8 cellular contexts compared by ENCODE assay signal in genomic region chr3:13896473-13897154, GRCh38. TPM values are rescaled to one million over a fixed set of nuclear protein-coding genes. Genes with fewer than 3 reads are reported as not detected.
DNase-seq lines count a peak whose midpoint lies in the region; ATAC-seq and TF ChIP-seq lines count a peak whose summit lies in the region.

No MANE protein-coding gene starts in this region.

- peaks cover 17% of the 10 kb centered on the region for H3K4me1 ChIP-seq in DND-41 (ENCODE audit: insufficient read depth, low read length)
- H3K4me1 ChIP-seq in neuronal stem cell (ENCODE audit: control insufficient read depth in 2 of 2, insufficient read depth in 1 of 2, low read depth in 1 of 2, low read length in 2 of 2) = peaks cover 4 to 9% of the 10 kb centered on the region in 2 donors

- H3K4me3 Mint-ChIP-seq in activated T-helper 1 cell treated with anti-CD3 and anti-CD28 coated beads, Interleukin-12 subunit alpha, Interleukin-12 subunit beta, Interleukin-2, Interleukin-4 antibody, amounts not matched to agents 30 ng/mL and 10 ng/mL and 1 ng/mL, durations not matched to agents 14 hours and 24 hours and 36 hours = peak overlapping the region; percentile 89

- peaks cover 12% of the 10 kb centered on the region for H3K4me1 Mint-ChIP-seq in activated T-helper 1 cell treated with anti-CD3 and anti-CD28 coated beads, Interleukin-12 subunit alpha, Interleukin-12 subunit beta, Interleukin-2, Interleukin-4 antibody, amounts not matched to agents 30 ng/mL and 10 ng/mL and 1 ng/mL, durations not matched to agents 14 hours and 24 hours and 36 hours (ENCODE audit: low read depth)

- DNase-seq in DND-41 (peak; percentile 66), NCI-H82 treated with DMSO at 0.1 percent for 48 hours (lab: John Stamatoyannopoulos, UW; ENCODE audit: unreplicated experiment) (peak; percentile 63), foreskin fibroblast (peak; percentile 37 to 72), neuronal stem cell (ENCODE audit: low spot score) (peak; percentile 64), GM19240 (ENCODE audit: insufficient read length, low spot score) (no peak)
- peak; percentile 51 for DNase-seq in activated T-helper 1 cell treated with anti-CD3 and anti-CD28 coated beads, Interleukin-12 subunit alpha, Interleukin-12 subunit beta, Interleukin-2, Interleukin-4 antibody, amounts not matched to agents 30 ng/mL and 10 ng/mL and 1 ng/mL, durations not matched to agents 14 hours and 24 hours and 36 hours (ENCODE audit: low spot score)

- H3K36me3 ChIP-seq in DND-41 (ENCODE audit: insufficient read depth, low read length) = no peaks in the 10 kb centered on the region
- H3K36me3 ChIP-seq in neuronal stem cell (replicated peaks in 1 of 2; ENCODE audit: control insufficient read depth in 2 of 2, insufficient read depth in 2 of 2, low read length in 2 of 2) = no peaks in the 10 kb centered on the region

- peak overlapping the region; percentile 75 for H3K4me2 ChIP-seq in DND-41 (ENCODE audit: insufficient read depth, low read length)
- no peak overlapping the region for H3K4me2 ChIP-seq in neuronal stem cell (ENCODE audit: insufficient read depth, low read length, poor library complexity, severe bottlenecking)

- H2BK120ac ChIP-seq in neuronal stem cell (ENCODE audit: low read depth, low read length) = no peak overlapping the region

- H2BK12ac ChIP-seq in neuronal stem cell (ENCODE audit: low read length) = no peak overlapping the region

- H2AFZ ChIP-seq in DND-41 (ENCODE audit: low read depth, low read length) (peak overlapping the region; percentile 29; the same call in 1 of the 2 replicates), neuronal stem cell (ENCODE audit: low read length) (no peak overlapping the region)

- peaks cover 3% of the 10 kb centered on the region for H3K27me3 Mint-ChIP-seq in activated T-helper 1 cell treated with anti-CD3 and anti-CD28 coated beads, Interleukin-12 subunit alpha, Interleukin-12 subunit beta, Interleukin-2, Interleukin-4 antibody, amounts not matched to agents 30 ng/mL and 10 ng/mL and 1 ng/mL, durations not matched to agents 14 hours and 24 hours and 36 hours (ENCODE audit: insufficient read depth)

- no peak overlapping the region for H4K8ac ChIP-seq in neuronal stem cell (ENCODE audit: low read depth, low read length)

- H3K36me3 Mint-ChIP-seq in activated T-helper 1 cell treated with anti-CD3 and anti-CD28 coated beads, Interleukin-12 subunit alpha, Interleukin-12 subunit beta, Interleukin-2, Interleukin-4 antibody, amounts not matched to agents 30 ng/mL and 10 ng/mL and 1 ng/mL, durations not matched to agents 14 hours and 24 hours and 36 hours (ENCODE audit: low read depth) = peaks cover 5% of the 10 kb centered on the region

- H4K20me1 ChIP-seq in DND-41 (ENCODE audit: insufficient read depth, low read length) = no peaks in the 10 kb centered on the region

- H3K9ac ChIP-seq in DND-41 (ENCODE audit: low read depth, low read length) (no peak overlapping the region), neuronal stem cell (ENCODE audit: low read depth, low read length, poor library complexity) (no peak overlapping the region)

- no peak overlapping the region for H3K27ac ChIP-seq in DND-41 (ENCODE audit: low read length)
- H3K27ac ChIP-seq in neuronal stem cell (replicated peaks; ENCODE audit: low read length) = no peak overlapping the region

- no peak overlapping the region for H2AK5ac ChIP-seq in neuronal stem cell (ENCODE audit: low read depth, low read length)

- H3K18ac ChIP-seq in neuronal stem cell (ENCODE audit: low read length) = no peak overlapping the region

- no peak overlapping the region for H3K14ac ChIP-seq in neuronal stem cell (ENCODE audit: low read length)

- no peak overlapping the region for H2BK5ac ChIP-seq in neuronal stem cell (ENCODE audit: low read length)

- WGBS in neuronal stem cell (ENCODE audit: extremely low coverage in 2 of 2, insufficient read length in 2 of 2, insufficient replicate concordance in 1 of 2), 2 donors = no CpG with 5 or more reads among the region's 12 CpGs

- intact Hi-C loops in activated T-helper 1 cell treated with anti-CD3 and anti-CD28 coated beads, Interleukin-12 subunit alpha, Interleukin-12 subunit beta, Interleukin-2, Interleukin-4 antibody, amounts not matched to agents 30 ng/mL and 10 ng/mL and 1 ng/mL, durations not matched to agents 14 hours and 24 hours and 36 hours (cut with micrococcal nuclease) = loop anchor here (1.0 to 10.0 kb wide), 10 partner anchors 282 to 1082 kb away; partner anchors contain the start of genes CCDC174, HDAC11, LSM3 and NUP210

- H3K79me1 ChIP-seq in neuronal stem cell (ENCODE audit: low read depth, low read length) = no peaks in the 10 kb centered on the region

- peak; percentile 59 for ATAC-seq in DND-41 (ENCODE audit: insufficient read depth, low read depth)
- ATAC-seq in HG03354 (IDR thresholded peaks at IDR 0.05; ENCODE audit: poor library complexity, severe bottlenecking, unreplicated experiment) = peak; percentile 43
- no peak for ATAC-seq in GM19397 (IDR thresholded peaks at IDR 0.05; ENCODE audit: unreplicated experiment)

- H3K4ac ChIP-seq in neuronal stem cell (ENCODE audit: low read length) = no peak overlapping the region

- no peaks in the 10 kb centered on the region for H3K79me2 ChIP-seq in DND-41 (ENCODE audit: insufficient read depth, low read length)

- no peak overlapping the region for H2BK15ac ChIP-seq in neuronal stem cell (ENCODE audit: low read length)

- H3K4me3 ChIP-seq in DND-41 (ENCODE audit: low read depth in 1 of 2, low read length in 2 of 2) = peak overlapping the region in 1 of 2 experiments; percentile 57; a peak in 1 of 4 replicates
- peak overlapping the region; percentile 59 to 67 for H3K4me3 ChIP-seq in foreskin fibroblast (ENCODE audit: low read depth in 1 of 2, low read length in 2 of 2)
- H3K4me3 ChIP-seq in neuronal stem cell (ENCODE audit: low read length in 2 of 2) = no peak overlapping the region

- peak; percentile 85 for TF ChIP-seq CTCF in DND-41 (IDR thresholded peaks at IDR 0.05; ENCODE audit: borderline replicate concordance, extremely low read depth, low read length, poor library complexity, severe bottlenecking)
- TF ChIP-seq CTCF in foreskin fibroblast (IDR thresholded peaks at IDR 0.05; ENCODE audit: low read depth, low read length) = peak; percentile 73

- no peak overlapping the region for H3K27ac Mint-ChIP-seq in activated T-helper 1 cell treated with anti-CD3 and anti-CD28 coated beads, Interleukin-12 subunit alpha, Interleukin-12 subunit beta, Interleukin-2, Interleukin-4 antibody, amounts not matched to agents 30 ng/mL and 10 ng/mL and 1 ng/mL, durations not matched to agents 14 hours and 24 hours and 36 hours

- H4K91ac ChIP-seq in neuronal stem cell (ENCODE audit: low read depth, low read length, poor library complexity) = no peak overlapping the region

- peak overlapping the region; percentile 8 for H3K23ac ChIP-seq in neuronal stem cell (ENCODE audit: low read depth, low read length, poor library complexity)

- H3K27me3 ChIP-seq in DND-41 (ENCODE audit: insufficient read depth, low read length, poor library complexity) (peaks cover 32% of the 10 kb centered on the region), neuronal stem cell (ENCODE audit: control insufficient read depth in 3 of 3, insufficient read depth in 3 of 3, low read depth in 1 of 3, low read length in 3 of 3) (peaks cover 0 to 26% (median 19%) of the 10 kb centered on the region in 3 experiments)

- H3K9me3 ChIP-seq in DND-41 (ENCODE audit: insufficient read depth, low read length, severe bottlenecking) (peaks cover 4% of the 10 kb centered on the region), neuronal stem cell (replicated peaks in 1 of 2; ENCODE audit: control insufficient read depth in 2 of 2, insufficient read depth in 1 of 2, low read depth in 1 of 2, low read length in 2 of 2) (peaks cover 3 to 30% of the 10 kb centered on the region in 2 donors)

- H3K9me3 Mint-ChIP-seq in activated T-helper 1 cell treated with anti-CD3 and anti-CD28 coated beads, Interleukin-12 subunit alpha, Interleukin-12 subunit beta, Interleukin-2, Interleukin-4 antibody, amounts not matched to agents 30 ng/mL and 10 ng/mL and 1 ng/mL, durations not matched to agents 14 hours and 24 hours and 36 hours = peaks cover 29% of the 10 kb centered on the region

RNA-seq across cellular contexts. Expression of gene WNT7A, which starts 16.7 kb away (rescaled TPM):
- total RNA-seq in activated T-helper 1 cell treated with anti-CD3 and anti-CD28 coated beads, Interleukin-12 subunit alpha, Interleukin-12 subunit beta, Interleukin-2, Interleukin-4 antibody, amounts not matched to agents 30 ng/mL and 10 ng/mL and 1 ng/mL, durations not matched to agents 14 hours and 24 hours and 36 hours = not detected in 2 replicates
- polyA plus RNA-seq in neuronal stem cell (2013, experiment 1 of 2) = 0.07 TPM
- polyA plus RNA-seq in neuronal stem cell (2013, experiment 2 of 2) = 0.06 TPM

Comparison
In these comparisons a context has a peak if more than half of its experiments do, and no peak if none do; other contexts are left out.
1. H3K4me3 ChIP-seq: peak in foreskin fibroblast (2 of 2); none in neuronal stem cell (0 of 2).